8 cellular contexts compared by ENCODE assay signal in genomic region chr6:43668151-43669028, GRCh38. TPM values are rescaled to one million over a fixed set of nuclear protein-coding genes. Genes with fewer than 3 reads are reported as not detected.
DNase-seq lines count a peak whose midpoint lies in the region; ATAC-seq lines count a peak whose summit lies in the region.

No MANE protein-coding gene starts in this region.

- no peaks in the 10 kb centered on the region for H3K79me2 ChIP-seq in mesendoderm (ENCODE audit: control insufficient read depth, insufficient read depth, low read length)

- H3K27me3 Mint-ChIP-seq in effector memory CD8-positive, alpha-beta T cell = peaks cover 5 to 8% of the 10 kb centered on the region in 2 donors

- peak overlapping the region; percentile 25 for H2BK5ac ChIP-seq in mesendoderm (ENCODE audit: low read length)

- no peak overlapping the region for H3K4me3 Mint-ChIP-seq in effector memory CD8-positive, alpha-beta T cell

- no peak overlapping the region for H3K4me3 ChIP-seq in mesendoderm (ENCODE audit: low read length)

- no peak overlapping the region for H4K5ac ChIP-seq in mesendoderm (ENCODE audit: low read length)

- no CpG with 5 or more reads among the region's 17 CpGs for WGBS in mesendoderm (ENCODE audit: extremely low coverage, insufficient coverage, low lambda C conversion rate)

- no peak overlapping the region for H3K18ac ChIP-seq in mesendoderm (ENCODE audit: low read length)

- H3K4me2 ChIP-seq in mesendoderm (ENCODE audit: low read length) = no peak overlapping the region

- H3K79me1 ChIP-seq in mesendoderm (ENCODE audit: low read length) = no peaks in the 10 kb centered on the region

- DNase-seq in DMS53 (lab: John Stamatoyannopoulos, UW) = peak; percentile 91
- DNase-seq in NCI-H2196 (lab: John Stamatoyannopoulos, UW; ENCODE audit: unreplicated experiment) = peak; percentile 46
- peak; percentile 23 to 35 for DNase-seq in activated CD4-positive, alpha-beta T cell treated with anti-CD3 and anti-CD28 coated beads for 4 hours
- peak in 2 of 3 experiments; percentile 18 to 32 for DNase-seq in effector memory CD8-positive, alpha-beta T cell
- peak; percentile 92 for DNase-seq in mesendoderm
- DNase-seq in stimulated activated naive CD4-positive, alpha-beta T cell treated with Interleukin-2 at 50 U/mL for 16 hours (lab: John Stamatoyannopoulos, UW) = peak; percentile 3
- no peak for DNase-seq in OCI-M2 (lab: John Stamatoyannopoulos, UW; ENCODE audit: unreplicated experiment)

- no peak overlapping the region for H2BK15ac ChIP-seq in mesendoderm (replicated peaks; ENCODE audit: low read depth)

- H3K27ac Mint-ChIP-seq in effector memory CD8-positive, alpha-beta T cell = peak overlapping the region; percentile 28 to 71

- peaks cover 15% of the 10 kb centered on the region for H3K4me1 ChIP-seq in mesendoderm (ENCODE audit: control insufficient read depth, low read depth, low read length)

- H3K4me1 Mint-ChIP-seq in effector memory CD8-positive, alpha-beta T cell (ENCODE audit: low read depth in 2 of 2) = peaks cover 13 to 18% of the 10 kb centered on the region in 2 donors

- H3K27me3 ChIP-seq in mesendoderm (ENCODE audit: insufficient read depth, low read length, poor library complexity) = no peaks in the 10 kb centered on the region

- peak; percentile 42 for ATAC-seq in HG02571 (IDR thresholded peaks at IDR 0.05; ENCODE audit: unreplicated experiment)
- ATAC-seq in effector memory CD8-positive, alpha-beta T cell (replicated peaks) = peak; percentile 68

- H2BK120ac ChIP-seq in mesendoderm (ENCODE audit: low read depth, low read length) = no peak overlapping the region

- H3K27ac ChIP-seq in mesendoderm (ENCODE audit: low read depth, low read length) = no peak overlapping the region

- peak overlapping the region; percentile 45 for H3K9ac ChIP-seq in mesendoderm (ENCODE audit: low read length)

- H3K36me3 Mint-ChIP-seq in effector memory CD8-positive, alpha-beta T cell (ENCODE audit: insufficient read depth) = peaks cover 15% of the 10 kb centered on the region

- peaks cover 3% of the 10 kb centered on the region for H3K36me3 ChIP-seq in mesendoderm (ENCODE audit: control insufficient read depth, insufficient read depth, low read length)

- peak overlapping the region; percentile 74 for H3K23ac ChIP-seq in mesendoderm (ENCODE audit: low read length)

- no peaks in the 10 kb centered on the region for H3K9me3 Mint-ChIP-seq in effector memory CD8-positive, alpha-beta T cell

- H3K56ac ChIP-seq in mesendoderm (ENCODE audit: low read length) = peak overlapping the region; percentile 67

- H3K4ac ChIP-seq in mesendoderm (ENCODE audit: low read depth, low read length) = no peak overlapping the region

- no peak overlapping the region for H4K8ac ChIP-seq in mesendoderm (ENCODE audit: low read depth, low read length)

- H2AK5ac ChIP-seq in mesendoderm (ENCODE audit: low read length) = peak overlapping the region; percentile 45

RNA-seq across cellular contexts. Expression of gene MRPS18A, which starts 19.2 kb away (rescaled TPM):
- 72.3 TPM for polyA plus RNA-seq in mesendoderm (2013, experiment 1 of 2)
- 71.9 TPM for polyA plus RNA-seq in mesendoderm (2013, experiment 2 of 2)

RNA-seq across cellular contexts. Expression of gene RSPH9, which starts 23.6 kb away (rescaled TPM):
- 0.08 TPM for polyA plus RNA-seq in mesendoderm (2013, experiment 1 of 2)
- polyA plus RNA-seq in mesendoderm (2013, experiment 2 of 2) = 0.03 TPM

RNA-seq across cellular contexts. Expression of gene MAD2L1BP, which starts 32.8 kb away (rescaled TPM):
- polyA plus RNA-seq in mesendoderm (2013, experiment 1 of 2) = 34.1 TPM
- polyA plus RNA-seq in mesendoderm (2013, experiment 2 of 2) = 33.3 TPM

RNA-seq across cellular contexts. Expression of gene GTPBP2, which starts 39.3 kb away (rescaled TPM):
- 40.2 TPM for polyA plus RNA-seq in mesendoderm (2013, experiment 1 of 2)
- polyA plus RNA-seq in mesendoderm (2013, experiment 2 of 2) = 38.1 TPM
